ENCODE assay signal across 20 cellular contexts in the genomic region with DNA sequence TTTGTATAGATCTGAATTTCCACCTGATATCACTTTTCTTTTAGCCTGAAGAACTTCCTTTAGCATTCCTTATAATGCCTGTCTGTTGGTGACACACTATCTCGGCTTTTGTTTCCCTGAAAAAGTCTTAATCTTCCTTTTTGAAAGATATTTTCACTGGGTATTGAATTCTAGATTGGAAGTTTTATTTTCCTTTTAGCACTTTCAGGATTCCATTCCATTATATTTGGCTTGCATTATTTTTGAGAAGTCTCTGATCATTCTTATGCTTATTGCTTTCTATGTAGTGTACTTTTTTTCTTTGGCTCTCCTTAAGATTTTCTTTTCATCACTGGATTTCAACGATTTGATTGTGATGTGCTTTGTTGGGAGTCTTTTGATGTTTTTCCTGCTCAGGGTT.
A peak's percentile ranks its signal among the peaks of the same experiment; 100 is the strongest.
DNase-seq lines count a peak whose midpoint lies in the region; ATAC-seq and TF ChIP-seq lines count a peak whose summit lies in the region.
"Had no signal": no experiment of that assay in that cellular context is flagged by ENCODE, and none has a peak within 500 bp of the region (broad histone marks: within the 10 kb centered on the region; RNA-seq: fewer than 3 reads in every experiment).

No MANE protein-coding gene starts in this region.

- no peak for ATAC-seq in activated T-cell treated with anti-CD3 and anti-CD28 coated beads, Interleukin-2, amount 50 U/mL, for 72 hours (replicated peaks in 1 of 2)
- ATAC-seq in activated T-cell treated with anti-CD3 and anti-CD28 coated beads, Interleukin-2, amount 50 U/mL, for 4 hours: no peak
- no peak for ATAC-seq in GM18517 (IDR thresholded peaks at IDR 0.05; ENCODE audit: unreplicated experiment)
- ATAC-seq: GM12878 had no signal

- H3K4me3 Mint-ChIP-seq in activated T-cell treated with anti-CD3 and anti-CD28 coated beads, Interleukin-2, amount 50 U/mL, for 72 hours: no peak overlapping the region
- H3K4me3 Mint-ChIP-seq in activated T-cell treated with anti-CD3 and anti-CD28 coated beads, Interleukin-2, amount 50 U/mL, for 4 hours: no peak overlapping the region
- H3K4me3 Mint-ChIP-seq in Calu3 (ENCODE audit: low read depth, unreplicated experiment) (peak overlapping the region; percentile 2), endodermal cell (peak overlapping the region; percentile 12)
- H3K4me3 Mint-ChIP-seq: CD14-positive monocyte; CD4-positive, alpha-beta memory T cell; CD4-positive, CD25-positive, alpha-beta regulatory T cell; CD8-positive, alpha-beta memory T cell had no signal

- CTCF ChIA-PET in Calu3 (lab: Charles Lee): no interaction called here

- in situ Hi-C loops in transverse colon (cut with MboI; ENCODE audit: low pct_ligation_motif_present in 1 of 4, low pct_unique_long_range_greater_than_20kb in 1 of 4, low sequenced_read_pairs in 3 of 4): no loop called here

- peaks cover 2 to 14% of the 10 kb centered on the region in 2 donors for H3K9me3 Mint-ChIP-seq in activated T-cell treated with anti-CD3 and anti-CD28 coated beads, Interleukin-2, amount 50 U/mL, for 72 hours
- peaks cover 4% of the 10 kb centered on the region for H3K9me3 Mint-ChIP-seq in activated T-cell treated with anti-CD3 and anti-CD28 coated beads, Interleukin-2, amount 50 U/mL, for 4 hours
- H3K9me3 Mint-ChIP-seq in Calu3 (ENCODE audit: low read depth, unreplicated experiment) (peaks cover 3% of the 10 kb centered on the region), endodermal cell (peaks cover 26% of the 10 kb centered on the region)

- no peak for TF ChIP-seq CTCF in Calu3 (IDR thresholded peaks at IDR 0.05; ENCODE audit: unreplicated experiment)
- no peak for TF ChIP-seq CTCF in endodermal cell (conservative IDR thresholded peaks at IDR 0.05)
- no peak for TF ChIP-seq CTCF in transverse colon (IDR thresholded peaks at IDR 0.05)

- H3K9me3 ChIP-seq in endodermal cell (ENCODE audit: control insufficient read depth, low read length) (peaks cover 25% of the 10 kb centered on the region), transverse colon (no peaks in the 10 kb centered on the region)
- H3K9me3 ChIP-seq: BE2C, BLaER1 had no signal

- H3K27me3 ChIP-seq in endodermal cell (ENCODE audit: control insufficient read depth, insufficient read depth, low read length, poor library complexity, severe bottlenecking) (no peaks in the 10 kb centered on the region), transverse colon (no peaks in the 10 kb centered on the region)
- H3K27me3 ChIP-seq: BE2C, BLaER1 had no signal

- H3K4me1 Mint-ChIP-seq in activated T-cell treated with anti-CD3 and anti-CD28 coated beads, Interleukin-2, amount 50 U/mL, for 72 hours (ENCODE audit: low read depth): no peaks in the 10 kb centered on the region
- H3K4me1 Mint-ChIP-seq in activated T-cell treated with anti-CD3 and anti-CD28 coated beads, Interleukin-2, amount 50 U/mL, for 4 hours (ENCODE audit: low read depth): no peaks in the 10 kb centered on the region
- H3K4me1 Mint-ChIP-seq in Calu3 (ENCODE audit: low read depth, unreplicated experiment) (peaks cover 35% of the 10 kb centered on the region), endodermal cell (peaks cover 48% of the 10 kb centered on the region)
- H3K4me1 Mint-ChIP-seq: CD14-positive monocyte; CD4-positive, alpha-beta memory T cell; CD4-positive, CD25-positive, alpha-beta regulatory T cell; CD8-positive, alpha-beta memory T cell had no signal

- H3K36me3 ChIP-seq in endodermal cell (ENCODE audit: control insufficient read depth, insufficient read depth, low read length) (no peaks in the 10 kb centered on the region), transverse colon (no peaks in the 10 kb centered on the region)
- H3K36me3 ChIP-seq: BE2C, BLaER1 had no signal

- intact Hi-C loops in Calu3 (cut with micrococcal nuclease; ENCODE audit: unreplicated experiment) (loop anchor here (5.0 to 10.0 kb wide), 4 partner anchors 168 to 440 kb away; no protein-coding TSS in a partner anchor), transverse colon (cut with DNase I; ENCODE audit: low total_unique reads) (no loop called here)

- no peak for TF ChIP-seq EP300 in transverse colon (IDR thresholded peaks at IDR 0.05; ENCODE audit: low read depth)

- BruUV-seq in Calu3 (replicated peaks; lab: Mats Ljungman, UMichigan): no TSS peak

- peak overlapping the region; percentile 13 for H3K27ac Mint-ChIP-seq in activated T-cell treated with anti-CD3 and anti-CD28 coated beads, Interleukin-2, amount 50 U/mL, for 72 hours
- peak overlapping the region; percentile 87 for H3K27ac Mint-ChIP-seq in Calu3 (ENCODE audit: unreplicated experiment)
- H3K27ac Mint-ChIP-seq in endodermal cell: peak overlapping the region; percentile 38
- H3K27ac Mint-ChIP-seq: CD14-positive monocyte; CD4-positive, alpha-beta memory T cell; CD4-positive, CD25-positive, alpha-beta regulatory T cell; CD8-positive, alpha-beta memory T cell had no signal

- H3K27ac ChIP-seq in endodermal cell (ENCODE audit: low read depth, low read length): no peak overlapping the region
- H3K27ac ChIP-seq in transverse colon: no peak overlapping the region
- H3K27ac ChIP-seq: BLaER1 had no signal

- H3K36me3 Mint-ChIP-seq in activated T-cell treated with anti-CD3 and anti-CD28 coated beads, Interleukin-2, amount 50 U/mL, for 72 hours (ENCODE audit: insufficient read depth in 2 of 2): no peaks in the 10 kb centered on the region
- no peaks in the 10 kb centered on the region for H3K36me3 Mint-ChIP-seq in activated T-cell treated with anti-CD3 and anti-CD28 coated beads, Interleukin-2, amount 50 U/mL, for 4 hours (ENCODE audit: insufficient read depth)
- H3K36me3 Mint-ChIP-seq in Calu3 (ENCODE audit: insufficient read depth, unreplicated experiment) (peaks cover 14% of the 10 kb centered on the region), endodermal cell (ENCODE audit: low read depth) (peaks cover 15% of the 10 kb centered on the region)
- H3K36me3 Mint-ChIP-seq: CD14-positive monocyte; CD4-positive, alpha-beta memory T cell; CD4-positive, CD25-positive, alpha-beta regulatory T cell; CD8-positive, alpha-beta memory T cell had no signal

- peaks cover 5% of the 10 kb centered on the region for H3K4me1 ChIP-seq in endodermal cell (ENCODE audit: control insufficient read depth, insufficient read depth, low read length)
- no peaks in the 10 kb centered on the region for H3K4me1 ChIP-seq in transverse colon
- H3K4me1 ChIP-seq: BE2C had no signal

- H3K4me3 ChIP-seq in endodermal cell (ENCODE audit: low read length) (peak overlapping the region; percentile 11), transverse colon (no peak overlapping the region)
- H3K4me3 ChIP-seq: BLaER1, GM12878 had no signal

- H3K27me3 Mint-ChIP-seq in activated T-cell treated with anti-CD3 and anti-CD28 coated beads, Interleukin-2, amount 50 U/mL, for 72 hours (ENCODE audit: low read depth): no peaks in the 10 kb centered on the region
- no peaks in the 10 kb centered on the region for H3K27me3 Mint-ChIP-seq in activated T-cell treated with anti-CD3 and anti-CD28 coated beads, Interleukin-2, amount 50 U/mL, for 4 hours (ENCODE audit: low read depth)
- H3K27me3 Mint-ChIP-seq in Calu3 (ENCODE audit: unreplicated experiment) (no peaks in the 10 kb centered on the region), endodermal cell (ENCODE audit: insufficient read depth) (no peaks in the 10 kb centered on the region)
- H3K27me3 Mint-ChIP-seq: CD4-positive, alpha-beta memory T cell; CD4-positive, CD25-positive, alpha-beta regulatory T cell; CD8-positive, alpha-beta memory T cell had no signal

- no peak for DNase-seq in activated T-cell treated with anti-CD3 and anti-CD28 coated beads, Interleukin-2, amount 50 U/mL, for 72 hours
- DNase-seq in activated T-cell treated with anti-CD3 and anti-CD28 coated beads, Interleukin-2, amount 50 U/mL, for 4 hours: no peak
- DNase-seq in Calu3: no peak
- DNase-seq in endodermal cell: no peak
- no peak for DNase-seq in transverse colon
- DNase-seq: 8988T; ACHN; BE2C; C1 segment of cervical spinal cord; CD4-positive, alpha-beta memory T cell; CD4-positive, CD25-positive, alpha-beta regulatory T cell; CD8-positive, alpha-beta memory T cell; COR-L47; DND-41; EL; GDM1 had no signal

- TF ChIP-seq POLR2A in transverse colon (IDR thresholded peaks at IDR 0.05): no peak

- WGBS in endodermal cell (ENCODE audit: insufficient coverage in 1 of 2, insufficient read length in 1 of 2), 2 experiments: 50% methylated on average over 2 of the region's 2 CpGs; no CpG with 5 or more reads in 1 of the 2 experiments
- 57 to 65% methylated on average over 2 of the region's 2 CpGs for WGBS in transverse colon (ENCODE audit: low coverage in 1 of 2), 2 donors

- H3K9ac ChIP-seq in endodermal cell (ENCODE audit: extremely low read depth, low read length, poor library complexity, severe bottlenecking): no peak overlapping the region
- H3K9ac ChIP-seq: BLaER1 had no signal

Comparison
In these comparisons a context has a peak if more than half of its experiments do, and no peak if none do; other contexts are left out.
1. H3K27ac Mint-ChIP-seq: peak in every context shown above with its lines; median percentile 87 in Calu3; 38 in endodermal cell; 13 in activated T-cell treated with anti-CD3 and anti-CD28 coated beads, Interleukin-2, amount 50 U/mL, for 72 hours.
2. H3K4me3 Mint-ChIP-seq: peak in Calu3 (single experiment) and endodermal cell (single experiment); none in activated T-cell treated with anti-CD3 and anti-CD28 coated beads, Interleukin-2, amount 50 U/mL, for 72 hours (0 of 2) and activated T-cell treated with anti-CD3 and anti-CD28 coated beads, Interleukin-2, amount 50 U/mL, for 4 hours (single experiment).